ENCODE assay signal across 18 cellular contexts in genomic region chr5:16913187-16913839, GRCh38. TPM values are rescaled to one million over a fixed set of nuclear protein-coding genes. Genes with fewer than 3 reads are reported as not detected.
DNase-seq lines count a peak whose midpoint lies in the region; ATAC-seq, FAIRE-seq and TF ChIP-seq lines count a peak whose summit lies in the region.
"Had no signal": no experiment of that assay in that cellular context is flagged by ENCODE, and none has a peak within 500 bp of the region (broad histone marks: within the 10 kb centered on the region; RNA-seq: fewer than 3 reads in every experiment).

No MANE protein-coding gene starts in this region.

- TF ChIP-seq RAD21 in GM12878 (IDR thresholded peaks at IDR 0.05; ENCODE audit: insufficient read depth, low read depth, low read length): no peak

- H3K9ac ChIP-seq in GM12878 (ENCODE audit: control insufficient read depth, insufficient read depth, low read length): no peak overlapping the region
- peak overlapping the region; percentile 27 for H3K9ac ChIP-seq in skeletal muscle satellite cell (ENCODE audit: low read depth, low read length)
- H3K9ac ChIP-seq: KMS-11 had no signal

- CTCF ChIA-PET in GM12878 (lab: Yijun Ruan, JAX): interaction anchor here (0.9 kb wide), 1 partner anchor 9 kb away, joined by 3 read pairs; no protein-coding TSS in a partner anchor

- no TSS peak for BruUV-seq in GM12878 (replicated peaks; lab: Mats Ljungman, UMichigan)

- FAIRE-seq in GM12878 (lab: Jason Lieb, UNC): no peak
- FAIRE-seq: D721Med, endometrium had no signal

- H3K27me3 ChIP-seq in GM12878 (replicated peaks in 1 of 2; ENCODE audit: control insufficient read depth in 2 of 2, insufficient read depth in 2 of 2, low read length in 1 of 2) (no peaks in the 10 kb centered on the region), skeletal muscle satellite cell (ENCODE audit: control insufficient read depth, insufficient read depth, low read length) (no peaks in the 10 kb centered on the region)

- SMC1A ChIA-PET in GM12878 (lab: Charles Lee; ENCODE audit: uncharacterized antibody, unreplicated experiment): no interaction called here

- no peak overlapping the region for H2AFZ ChIP-seq in GM12878 (ENCODE audit: control insufficient read depth, low read depth, low read length)

- H3K79me2 ChIP-seq in GM12878 (ENCODE audit: control insufficient read depth, insufficient read depth, low read length): no peaks in the 10 kb centered on the region

- H3K4me2 ChIP-seq in GM12878 (ENCODE audit: control insufficient read depth, insufficient read depth): no peak overlapping the region
- peak overlapping the region; percentile 44 for H3K4me2 ChIP-seq in skeletal muscle satellite cell (ENCODE audit: low read length)
- H3K4me2 ChIP-seq: KMS-11 had no signal

- POLR2A ChIA-PET in GM12878 (lab: Charles Lee): no interaction called here

- intact Hi-C loops in GM12878 (cut with micrococcal nuclease; ENCODE audit: unreplicated experiment): no loop called here

- no peaks in the 10 kb centered on the region for H4K20me1 ChIP-seq in GM12878 (ENCODE audit: control insufficient read depth, insufficient read depth)

- 14% methylated on average over 4 of the region's 4 CpGs for WGBS in GM12878 (ENCODE audit: insufficient coverage, insufficient replicate concordance, low lambda C conversion rate, missing lambda C conversion rate)

- RAD21 ChIA-PET in GM12878 (lab: Charles Lee; ENCODE audit: unreplicated experiment): no interaction called here

- H3K9me3 ChIP-seq in GM12878 (replicated peaks; ENCODE audit: control insufficient read depth, insufficient read depth, low read length): no peaks in the 10 kb centered on the region
- H3K9me3 ChIP-seq in skeletal muscle satellite cell (replicated peaks; ENCODE audit: low read length): no peaks in the 10 kb centered on the region

- H3K36me3 ChIP-seq in GM12878 (ENCODE audit: control insufficient read depth in 2 of 2, insufficient read depth in 2 of 2, low read length in 1 of 2) (no peaks in the 10 kb centered on the region), skeletal muscle satellite cell (ENCODE audit: insufficient read depth, low read length) (peaks cover 8% of the 10 kb centered on the region)

- no peak for TF ChIP-seq CTCF in GM12878 (IDR thresholded peaks at IDR 0.05 in 2 of 3, conservative IDR thresholded peaks at IDR 0.05 in 1 of 3; ENCODE audit: control insufficient read depth in 2 of 3, extremely low read depth in 1 of 3, insufficient read depth in 1 of 3, low read depth in 3 of 3, low read length in 3 of 3)
- TF ChIP-seq CTCF in coronary artery (IDR thresholded peaks at IDR 0.05): no peak

- H3K4me3 ChIP-seq in GM12878 (no peak overlapping the region), skeletal muscle satellite cell (ENCODE audit: low read length) (peak overlapping the region; percentile 36), coronary artery (no peak overlapping the region)

- DNase-seq in HPDE6-E6E7 (ENCODE audit: extremely low spot score) (peak; percentile 88), GM12878 (ENCODE audit: low read depth, low spot score) (no peak), kidney tubule cell (ENCODE audit: low spot score) (peak; percentile 49), coronary artery (ENCODE audit: low spot score) (no peak)
- no peak for DNase-seq in effector CD8-positive, alpha-beta T cell (lab: John Stamatoyannopoulos, UW)
- no peak for DNase-seq in effector CD4-positive, alpha-beta T cell
- DNase-seq: activated CD4-positive, alpha-beta memory T cell treated with anti-CD3 and anti-CD28 coated beads, Interleukin-2, amount 10 ng/mL, durations not matched to agents 7 days and 5 days; activated naive CD8-positive, alpha-beta T cell treated with anti-CD3 and anti-CD28 coated beads, Interleukin-2, amount 50 U/mL, for 24 hours; central memory CD4-positive, alpha-beta T cell; GF-D8; immature natural killer cell; midbrain; NCI-H1417 treated with DMSO at 0.1 percent for 48 hours had no signal

- TF ChIP-seq POLR2A in GM12878 (IDR thresholded peaks at IDR 0.05; ENCODE audit: low read depth, low read length): no peak

- in situ Hi-C loops in GM12878 (cut with MboI): no loop called here

- H3K4me1 ChIP-seq in GM12878 (ENCODE audit: control insufficient read depth, insufficient read depth, low read length) (no peaks in the 10 kb centered on the region), skeletal muscle satellite cell (ENCODE audit: control insufficient read depth, insufficient read depth, low read length) (peaks cover 50% of the 10 kb centered on the region)

- TF ChIP-seq EP300 in GM12878 (IDR thresholded peaks at IDR 0.05; ENCODE audit: borderline replicate concordance in 1 of 2, control insufficient read depth in 1 of 2, low read depth in 2 of 2, low read length in 2 of 2): no peak

- ATAC-seq in GM12878 (peak; percentile 94), HG02798 (IDR thresholded peaks at IDR 0.05; ENCODE audit: poor library complexity, unreplicated experiment) (no peak)
- ATAC-seq: activated naive CD8-positive, alpha-beta T cell treated with anti-CD3 and anti-CD28 coated beads, Interleukin-2, amount 50 U/mL, for 24 hours had no signal

- H3K27ac ChIP-seq in GM12878 (ENCODE audit: control insufficient read depth, insufficient read depth) (no peak overlapping the region), coronary artery (no peak overlapping the region)
- H3K27ac ChIP-seq: KMS-11 had no signal

TF ChIP-seq in GM12878, 131 proteins besides CTCF, POLR2A, EP300 and RAD21 (continues in another document):
- TF ChIP-seq STAT1 (conservative IDR thresholded peaks at IDR 0.05) (no peak), CUX1 (IDR thresholded peaks at IDR 0.05; ENCODE audit: insufficient replicate concordance, low read depth, low read length) (no peak), ATF7 (IDR thresholded peaks at IDR 0.05; ENCODE audit: low read depth) (no peak), SMAD5 (IDR thresholded peaks at IDR 0.05; ENCODE audit: low read depth) (no peak)

RNA-seq across cellular contexts. Expression of gene MYO10, which starts 22.8 kb away (rescaled TPM):
- 0.10 and 0.69 TPM in 2 replicates for total RNA-seq in GM12878 (2013; cell fraction: nucleolus; rRNA removed)
- 0.11 and 0.17 TPM in 2 replicates for total RNA-seq in GM12878 (2014; rRNA removed)
- 0.09 and 0.18 TPM in 2 replicates for total RNA-seq in GM12878 (2014; rRNA removed; fragmentation: Illumina TruSeq; extraction: Trizol)
- total RNA-seq in GM12878 (2021): 0.58 and 0.77 TPM in 2 replicates
- polyA plus RNA-seq in GM12878 (2011; ENCODE audit: low read depth): not detected
- polyA plus RNA-seq in GM12878 (2011; rRNA removed): 0.26 and 0.66 TPM in 2 replicates
- polyA plus RNA-seq in GM12878 (2011; cell fraction: cytosol; rRNA removed): 0.59 and 0.61 TPM in 2 replicates
- polyA plus RNA-seq in GM12878 (2011; cell fraction: nucleus; rRNA removed): 0.61 and 0.66 TPM in 2 replicates
- 0.03 TPM in 1 of 2 replicates, not detected in the other for polyA plus RNA-seq in GM12878 (2012)
- polyA plus RNA-seq in GM12878 (2014; fragmentation: Illumina TruSeq; extraction: Trizol): 0.14 and 0.16 TPM in 2 replicates
- under 1 TPM; 0.02 to 0.11 TPM for polyA plus RNA-seq in GM12878 (2014; fragmentation: Nextera tagmentation; extraction: Ambion mirVana)
- 0.03 and 0.22 TPM in 2 replicates for polyA plus RNA-seq in GM12878 (2014; rRNA removed)
- under 1 TPM; 0.26 to 0.36 TPM for polyA plus RNA-seq in GM12878 (2016; fragmentation: Nextera tagmentation; extraction: Ambion mirVana)
- 0.52 and 2.1 TPM in 2 replicates for polyA minus RNA-seq in GM12878 (2011; rRNA and poly(A)+ RNA removed)
- polyA minus RNA-seq in GM12878 (2011; cell fraction: cytosol; rRNA and poly(A)+ RNA removed): 0.31 and 1.1 TPM in 2 replicates
- 0.85 and 1.1 TPM in 2 replicates for polyA minus RNA-seq in GM12878 (2011; cell fraction: nucleus; rRNA and poly(A)+ RNA removed)
- total RNA-seq in skeletal muscle satellite cell (2012; rRNA removed): 6.8 and 9.4 TPM in 2 replicates
- polyA plus RNA-seq: immature natural killer cell had no signal

Comparison
In these comparisons a context has a peak if more than half of its experiments do, and no peak if none do; other contexts are left out.
1. DNase-seq: peak in HPDE6-E6E7 (single experiment) and kidney tubule cell (single experiment); none in GM12878 (single experiment), effector CD8-positive, alpha-beta T cell (single experiment), effector CD4-positive, alpha-beta T cell (single experiment) and coronary artery (single experiment).